ENCODE assay signal across 8 cellular contexts in the genomic region with DNA sequence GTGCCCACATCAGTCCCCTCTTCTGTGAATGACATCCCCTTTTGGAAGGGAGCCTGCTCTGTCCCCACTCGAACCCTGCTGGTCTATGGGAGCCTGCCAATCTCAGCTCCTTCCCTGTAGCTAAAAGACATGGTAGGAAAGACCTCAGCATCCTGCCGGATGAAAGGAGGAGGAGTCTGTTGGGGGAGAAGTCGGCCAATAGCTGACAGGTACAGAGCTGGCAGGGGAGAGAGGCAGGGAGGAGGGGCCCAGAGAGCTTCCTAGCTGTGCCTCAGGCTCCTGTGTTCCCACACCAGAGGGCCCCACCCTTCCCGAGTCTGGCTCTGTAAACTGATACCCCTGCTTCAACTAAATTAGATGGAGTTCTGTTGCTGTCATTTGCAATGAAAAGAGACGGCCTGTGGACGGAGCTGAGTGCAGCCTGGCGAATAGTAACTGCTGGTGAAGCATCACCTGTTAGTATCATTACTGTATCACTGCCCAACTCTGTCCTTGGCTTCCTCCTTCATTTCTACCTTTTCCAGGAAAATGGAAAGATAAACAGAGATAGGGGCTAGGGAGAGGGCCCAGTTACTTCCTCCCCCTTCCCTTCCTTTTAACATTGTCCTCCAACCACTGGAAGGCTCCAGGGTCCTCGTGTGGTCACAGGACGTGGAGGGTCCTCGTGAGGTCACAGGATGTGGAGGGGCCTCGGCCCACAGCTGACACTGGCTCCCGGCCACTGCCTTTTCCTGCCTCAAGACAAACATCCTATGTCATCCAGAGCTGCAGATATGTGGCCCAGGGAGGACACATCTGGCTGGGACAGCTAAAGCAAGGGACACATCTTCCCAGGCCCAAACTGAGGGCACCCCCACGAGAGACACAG. TPM values are rescaled to one million over a fixed set of nuclear protein-coding genes. Genes with fewer than 3 reads are reported as not detected.
A peak's percentile ranks its signal among the peaks of the same experiment; 100 is the strongest.
DNase-seq lines count a peak whose midpoint lies in the region; ATAC-seq lines count a peak whose summit lies in the region.

No MANE protein-coding gene starts in this region.

- no peak overlapping the region for H3K4me3 Mint-ChIP-seq in activated CD4-positive, alpha-beta memory T cell treated with anti-CD3 and anti-CD28 coated beads, Interleukin-2, amount 10 ng/mL, durations not matched to agents 7 days and 5 days

- CTCF ChIA-PET in activated CD4-positive, alpha-beta memory T cell treated with anti-CD3 and anti-CD28 coated beads, Interleukin-2, amount 10 ng/mL, durations not matched to agents 7 days and 5 days (lab: Charles Lee), result interaction anchor here (1.2 kb wide), 1 partner anchor 192 kb away, joined by 4 read pairs; no protein-coding TSS in a partner anchor

- no peaks in the 10 kb centered on the region for H3K9me3 Mint-ChIP-seq in activated CD4-positive, alpha-beta memory T cell treated with anti-CD3 and anti-CD28 coated beads, Interleukin-2, amount 10 ng/mL, durations not matched to agents 7 days and 5 days

- no peak overlapping the region for H3K27ac Mint-ChIP-seq in activated CD4-positive, alpha-beta memory T cell treated with anti-CD3 and anti-CD28 coated beads, Interleukin-2, amount 10 ng/mL, durations not matched to agents 7 days and 5 days

- peaks cover 12% of the 10 kb centered on the region for H3K27me3 Mint-ChIP-seq in activated CD4-positive, alpha-beta memory T cell treated with anti-CD3 and anti-CD28 coated beads, Interleukin-2, amount 10 ng/mL, durations not matched to agents 7 days and 5 days

- H3K4me1 Mint-ChIP-seq in activated CD4-positive, alpha-beta memory T cell treated with anti-CD3 and anti-CD28 coated beads, Interleukin-2, amount 10 ng/mL, durations not matched to agents 7 days and 5 days, result peaks cover 10% of the 10 kb centered on the region

- DNase-seq in DMS153 (lab: John Stamatoyannopoulos, UW) (peak; percentile 90), NCI-H2107 treated with DMSO at 0.1 percent for 48 hours (lab: John Stamatoyannopoulos, UW; ENCODE audit: unreplicated experiment) (peak; percentile 97), astrocyte of the hippocampus (ENCODE audit: low read depth, low spot score) (peak; percentile 44), lung microvascular endothelial cell (ENCODE audit: low read depth in 2 of 2) (peak; percentile 12 to 53), SIG-M5 treated with dmso at 0.1 percent for 504 hours (lab: John Stamatoyannopoulos, UW; ENCODE audit: unreplicated experiment) (no peak), T-helper 9 cell (no peak)
- no peak for DNase-seq in activated CD4-positive, alpha-beta memory T cell treated with anti-CD3 and anti-CD28 coated beads, Interleukin-2, amount 10 ng/mL, durations not matched to agents 7 days and 5 days

- POLR2A ChIA-PET in activated CD4-positive, alpha-beta memory T cell treated with anti-CD3 and anti-CD28 coated beads, Interleukin-2, amount 10 ng/mL, durations not matched to agents 7 days and 5 days (lab: Charles Lee), result no interaction called here

- no peak for ATAC-seq in GM21717 (IDR thresholded peaks at IDR 0.05; ENCODE audit: unreplicated experiment)

- no peaks in the 10 kb centered on the region for H3K36me3 Mint-ChIP-seq in activated CD4-positive, alpha-beta memory T cell treated with anti-CD3 and anti-CD28 coated beads, Interleukin-2, amount 10 ng/mL, durations not matched to agents 7 days and 5 days (ENCODE audit: low read depth)

RNA-seq across cellular contexts. Expression of gene FXYD6, which starts 15.1 kb away (rescaled TPM):
- total RNA-seq in lung microvascular endothelial cell, result 0.22 and 1.4 TPM in 2 replicates
- not detected for total RNA-seq in activated CD4-positive, alpha-beta memory T cell treated with anti-CD3 and anti-CD28 coated beads, Interleukin-2, amount 10 ng/mL, durations not matched to agents 7 days and 5 days

RNA-seq across cellular contexts. Expression of gene FXYD2, which starts 36.8 kb away (rescaled TPM):
- total RNA-seq in lung microvascular endothelial cell, result 0.22 and 1.8 TPM in 2 replicates
- under 1 TPM; 0.33 to 0.48 TPM for total RNA-seq in activated CD4-positive, alpha-beta memory T cell treated with anti-CD3 and anti-CD28 coated beads, Interleukin-2, amount 10 ng/mL, durations not matched to agents 7 days and 5 days

Comparison
In these comparisons a context has a peak if more than half of its experiments do, and no peak if none do; other contexts are left out.
1. DNase-seq: peak in DMS153 (single experiment), NCI-H2107 treated with DMSO at 0.1 percent for 48 hours (single experiment), astrocyte of the hippocampus (single experiment) and lung microvascular endothelial cell (2 of 2); none in SIG-M5 treated with dmso at 0.1 percent for 504 hours (single experiment), T-helper 9 cell (single experiment) and activated CD4-positive, alpha-beta memory T cell treated with anti-CD3 and anti-CD28 coated beads, Interleukin-2, amount 10 ng/mL, durations not matched to agents 7 days and 5 days (single experiment).